8 cellular contexts compared by ENCODE assay signal in the genomic region with DNA sequence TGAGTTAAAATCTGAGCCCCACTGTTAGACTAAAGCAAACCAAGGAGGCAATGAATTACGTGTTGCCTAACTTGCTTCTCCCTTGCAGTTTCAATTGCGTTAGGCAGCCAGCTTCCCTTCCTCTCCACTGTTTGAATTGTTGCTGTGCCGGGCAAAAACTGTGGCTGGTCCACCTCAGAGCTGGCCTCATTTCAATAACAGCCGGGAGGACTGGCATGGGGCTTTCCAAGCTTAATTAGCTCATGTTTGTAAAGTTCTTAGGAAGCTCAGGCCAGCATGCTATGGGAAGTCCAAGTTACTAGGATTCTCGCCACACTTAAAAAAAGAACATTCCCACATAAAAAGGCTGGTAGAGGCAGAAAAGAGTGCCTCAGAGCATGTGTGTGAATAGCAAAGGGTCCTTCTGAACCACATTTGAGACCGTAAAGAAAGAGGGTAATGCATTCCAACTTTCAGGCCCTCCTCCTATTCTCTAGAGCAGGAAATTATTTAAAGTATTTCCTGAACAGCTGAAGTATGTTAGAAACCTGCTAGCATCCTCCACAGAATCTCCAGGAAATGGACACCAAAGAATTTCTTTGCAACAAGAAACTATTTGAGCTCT.
A peak's percentile ranks its signal among the peaks of the same experiment; 100 is the strongest.
DNase-seq lines count a peak whose midpoint lies in the region; ATAC-seq and TF ChIP-seq lines count a peak whose summit lies in the region.
"Had no signal": no experiment of that assay in that cellular context is flagged by ENCODE, and none has a peak within 500 bp of the region (broad histone marks: within the 10 kb centered on the region; RNA-seq: fewer than 3 reads in every experiment).

No MANE protein-coding gene starts in this region.

- H3K27me3 ChIP-seq in dorsolateral prefrontal cortex (no peaks in the 10 kb centered on the region), lung (ENCODE audit: control insufficient read depth, insufficient read depth) (no peaks in the 10 kb centered on the region), tibial artery (no peaks in the 10 kb centered on the region)

- no peaks in the 10 kb centered on the region for H3K9me3 ChIP-seq in OCI-LY7 (ENCODE audit: low read length)
- no peaks in the 10 kb centered on the region for H3K9me3 ChIP-seq in lung (ENCODE audit: control insufficient read depth in 2 of 2, insufficient read depth in 1 of 2, low read length in 1 of 2)
- H3K9me3 ChIP-seq in tibial artery: no peaks in the 10 kb centered on the region

- POLR2A ChIA-PET in OCI-LY7 (lab: Charles Lee): no interaction called here

- ATAC-seq in lung (ENCODE audit: insufficient read depth, low FRiP score) (peak; percentile 65), HG02981 (IDR thresholded peaks at IDR 0.05; ENCODE audit: unreplicated experiment) (no peak)

- 13 to 19% methylated on average over 6 of the region's 6 CpGs for WGBS in lung, 2 donors

- H3K4me3 ChIP-seq in OCI-LY7 (ENCODE audit: low read depth, low read length, poor library complexity, severe bottlenecking): no peak overlapping the region
- H3K4me3 ChIP-seq in dorsolateral prefrontal cortex: no peak overlapping the region
- H3K4me3 ChIP-seq in lung: no peak overlapping the region
- H3K4me3 ChIP-seq in tibial artery: no peak overlapping the region

- H4K20me1 ChIP-seq in OCI-LY7 (ENCODE audit: insufficient read depth, low read length): no peaks in the 10 kb centered on the region

- intact Hi-C loops in OCI-LY7 (cut with micrococcal nuclease; ENCODE audit: unreplicated experiment): no loop called here
- intact Hi-C loops in dorsolateral prefrontal cortex (cut with DNase I): no loop called here
- intact Hi-C loops in tibial artery (cut with DNase I; ENCODE audit: low total_unique reads): no loop called here

- no peak overlapping the region for H3K27ac ChIP-seq in OCI-LY7 (ENCODE audit: low read depth, low read length, poor library complexity, severe bottlenecking)
- peak overlapping the region in 37 of 59 donors; percentile 1 to 76 (median 51) for H3K27ac ChIP-seq in dorsolateral prefrontal cortex
- H3K27ac ChIP-seq in lung (ENCODE audit: low read depth in 1 of 2, low read length in 1 of 2): peak overlapping the region in 1 of 2 donors; percentile 8
- peak overlapping the region; percentile 14 to 47 for H3K27ac ChIP-seq in tibial artery

- no peaks in the 10 kb centered on the region for H3K79me2 ChIP-seq in OCI-LY7 (ENCODE audit: insufficient read depth, low read depth, low read length)

- DNase-seq in OCI-LY7 (ENCODE audit: low spot score) (peak; percentile 18), dorsolateral prefrontal cortex (peak in 2 of 10 donors; percentile 25 to 60), lung (ENCODE audit: low spot score) (peak; percentile 64), tibial artery (peak; percentile 59 to 74), AG08395 (ENCODE audit: low spot score) (no peak), OCI-M2 (lab: John Stamatoyannopoulos, UW; ENCODE audit: unreplicated experiment) (no peak)
- DNase-seq: NCI-H1436 treated with DMSO at 0.1 percent for 48 hours had no signal

- no peak overlapping the region for H3K4me2 ChIP-seq in OCI-LY7 (ENCODE audit: low read length)

- H2AFZ ChIP-seq in OCI-LY7 (ENCODE audit: low read length): no peak overlapping the region

- TF ChIP-seq CTCF in OCI-LY7 (conservative IDR thresholded peaks at IDR 0.05; ENCODE audit: low read length): no peak
- TF ChIP-seq CTCF in dorsolateral prefrontal cortex (IDR thresholded peaks at IDR 0.05 in 54 of 56, conservative IDR thresholded peaks at IDR 0.05 in 2 of 56; ENCODE audit: low read depth in 1 of 56, partially characterized antibody in 56 of 56): no peak
- TF ChIP-seq CTCF in lung (IDR thresholded peaks at IDR 0.05; ENCODE audit: control extremely low read depth, extremely low read depth): no peak
- no peak for TF ChIP-seq CTCF in tibial artery (IDR thresholded peaks at IDR 0.05)

- no TSS peak for BruUV-seq in OCI-LY7 (replicated peaks; lab: Mats Ljungman, UMichigan)

- H3K9me2 ChIP-seq in OCI-LY7 (ENCODE audit: insufficient read depth, low read length): no peaks in the 10 kb centered on the region

- no peaks in the 10 kb centered on the region for H3K36me3 ChIP-seq in OCI-LY7 (ENCODE audit: insufficient read depth, low read length)
- H3K36me3 ChIP-seq in lung (ENCODE audit: control insufficient read depth in 2 of 2, insufficient read depth in 2 of 2, low read length in 2 of 2): no peaks in the 10 kb centered on the region
- no peaks in the 10 kb centered on the region for H3K36me3 ChIP-seq in tibial artery

- H3K4me1 ChIP-seq in OCI-LY7 (ENCODE audit: insufficient read depth, low read length, poor library complexity, severe bottlenecking): peaks cover 9% of the 10 kb centered on the region
- H3K4me1 ChIP-seq in lung (ENCODE audit: control insufficient read depth in 2 of 2, insufficient read depth in 2 of 2, low read length in 2 of 2): peaks cover 0 to 8% of the 10 kb centered on the region in 2 donors
- peaks cover 0 to 24% (median 20%) of the 10 kb centered on the region in 4 donors for H3K4me1 ChIP-seq in tibial artery

- CTCF ChIA-PET in OCI-LY7 (lab: Charles Lee; ENCODE audit: unreplicated experiment): no interaction called here

Comparison
In these comparisons a context has a peak if more than half of its experiments do, and no peak if none do; other contexts are left out.
1. DNase-seq: peak in OCI-LY7 (single experiment), lung (single experiment) and tibial artery (2 of 2); none in AG08395 (single experiment) and OCI-M2 (single experiment).